In the genomic region with DNA sequence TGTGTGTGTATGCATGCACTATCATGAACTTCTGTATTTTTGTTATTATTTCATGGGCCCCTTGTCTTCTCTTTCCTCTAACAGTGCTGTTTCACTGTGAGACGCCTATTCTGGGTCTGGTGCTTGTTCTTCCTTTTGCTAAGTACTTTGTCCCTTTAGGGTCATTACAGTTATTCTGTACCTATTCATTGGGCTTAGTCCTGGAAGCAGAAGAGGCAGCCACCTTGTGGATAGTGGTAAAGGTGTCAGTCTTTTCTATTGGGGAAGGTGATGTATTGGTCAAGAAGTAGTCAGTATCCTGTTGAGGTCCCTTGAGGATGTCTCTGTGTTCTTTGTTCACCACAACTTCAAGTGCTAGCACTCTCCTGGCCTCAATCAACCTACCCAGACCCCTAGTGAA, we compare ENCODE assay signal across 22 cellular contexts.
"Had no signal": no experiment of that assay in that cellular context is flagged by ENCODE, and none has a peak within 500 bp of the region (broad histone marks: within the 10 kb centered on the region; RNA-seq: fewer than 3 reads in every experiment).

No MANE protein-coding gene starts in this region.

- H3K27ac Mint-ChIP-seq: activated naive CD8-positive, alpha-beta T cell treated with anti-CD3 and anti-CD28 coated beads for 36 hours; effector memory CD8-positive, alpha-beta T cell; naive thymus-derived CD4-positive, alpha-beta T cell; stimulated activated naive B cell treated with anti-CD40 and anti-IgM and Interleukin-4, amounts not matched to agents 10 μg/mL and 1 μg/mL and 100 μg/mL, for 72 hours; T-helper 17 cell had no signal

- H3K36me3 Mint-ChIP-seq: activated naive CD8-positive, alpha-beta T cell treated with anti-CD3 and anti-CD28 coated beads for 36 hours; naive thymus-derived CD4-positive, alpha-beta T cell; stimulated activated naive B cell treated with anti-CD40 and anti-IgM and Interleukin-4, amounts not matched to agents 10 μg/mL and 1 μg/mL and 100 μg/mL, for 72 hours had no signal

- DNase-seq: activated CD4-positive, CD25-positive, alpha-beta regulatory T cell treated with anti-CD3 and anti-CD28 coated beads, Interleukin-2, amount 50 U/mL, for 72 hours; activated naive CD4-positive, alpha-beta T cell treated with Interleukin-2 at 50 U/mL for 16 hours; activated naive CD8-positive, alpha-beta T cell treated with anti-CD3 and anti-CD28 coated beads for 36 hours; activated T-cell treated with anti-CD3 and anti-CD28 coated beads, Interleukin-2, amount 50 U/mL, for 4 hours; colonic mucosa; dorsolateral prefrontal cortex; effector memory CD8-positive, alpha-beta T cell; heart right ventricle; kidney; lower lobe of right lung; naive thymus-derived CD4-positive, alpha-beta T cell; occipital lobe; posterior cingulate gyrus; stimulated activated CD4-positive, alpha-beta T cell treated with anti-CD3 and anti-CD28 coated beads, Interleukin-2, amount 100 ng/mL, for 48 hours; stimulated activated CD8-positive, alpha-beta memory T cell treated with anti-CD3 and anti-CD28 coated beads, Interleukin-4, amount 100 ng/mL, for 48 hours; stimulated activated naive B cell treated with anti-CD40 and anti-IgM and Interleukin-4, amounts not matched to agents 10 μg/mL and 1 μg/mL and 100 μg/mL, for 72 hours; T-helper 17 cell; transverse colon; uterus had no signal

- H3K9me3 Mint-ChIP-seq: activated naive CD8-positive, alpha-beta T cell treated with anti-CD3 and anti-CD28 coated beads for 36 hours; activated T-cell treated with anti-CD3 and anti-CD28 coated beads, Interleukin-2, amount 50 U/mL, for 4 hours had no signal

- H3K4me1 Mint-ChIP-seq: activated naive CD8-positive, alpha-beta T cell treated with anti-CD3 and anti-CD28 coated beads for 36 hours; central memory CD8-positive, alpha-beta T cell; naive thymus-derived CD4-positive, alpha-beta T cell; stimulated activated naive B cell treated with anti-CD40 and anti-IgM and Interleukin-4, amounts not matched to agents 10 μg/mL and 1 μg/mL and 100 μg/mL, for 72 hours; T-helper 17 cell had no signal

- H3K27ac ChIP-seq: colonic mucosa, dorsolateral prefrontal cortex, heart right ventricle, lower lobe of right lung, transverse colon, uterus had no signal

- H3K36me3 ChIP-seq: colonic mucosa, heart right ventricle, lower lobe of right lung, transverse colon, uterus had no signal

- H3K4me3 Mint-ChIP-seq: activated naive CD8-positive, alpha-beta T cell treated with anti-CD3 and anti-CD28 coated beads for 36 hours; activated T-cell treated with anti-CD3 and anti-CD28 coated beads, Interleukin-2, amount 50 U/mL, for 4 hours; central memory CD8-positive, alpha-beta T cell; effector memory CD8-positive, alpha-beta T cell; naive thymus-derived CD4-positive, alpha-beta T cell; neural crest cell; stimulated activated naive B cell treated with anti-CD40 and anti-IgM and Interleukin-4, amounts not matched to agents 10 μg/mL and 1 μg/mL and 100 μg/mL, for 72 hours; T-helper 17 cell had no signal

- H3K27me3 Mint-ChIP-seq: activated naive CD8-positive, alpha-beta T cell treated with anti-CD3 and anti-CD28 coated beads for 36 hours; central memory CD8-positive, alpha-beta T cell; effector memory CD8-positive, alpha-beta T cell; naive thymus-derived CD4-positive, alpha-beta T cell; stimulated activated naive B cell treated with anti-CD40 and anti-IgM and Interleukin-4, amounts not matched to agents 10 μg/mL and 1 μg/mL and 100 μg/mL, for 72 hours; T-helper 17 cell had no signal

- ATAC-seq: activated T-cell treated with anti-CD3 and anti-CD28 coated beads, Interleukin-2, amount 50 U/mL, for 4 hours; effector memory CD8-positive, alpha-beta T cell; heart right ventricle; left lobe of liver; lower lobe of right lung; naive thymus-derived CD4-positive, alpha-beta T cell; stimulated activated naive B cell treated with anti-CD40 and anti-IgM and Interleukin-4, amounts not matched to agents 10 μg/mL and 1 μg/mL and 100 μg/mL, for 72 hours; T-helper 17 cell had no signal

- H3K27me3 ChIP-seq: colonic mucosa, dorsolateral prefrontal cortex, heart right ventricle, transverse colon, uterus had no signal

- H3K9me3 ChIP-seq: colonic mucosa, transverse colon, uterus had no signal

- H3K4me1 ChIP-seq: colonic mucosa, uterus had no signal

- H3K4me3 ChIP-seq: colonic mucosa, dorsolateral prefrontal cortex, heart right ventricle, lower lobe of right lung, transverse colon, uterus had no signal
